ENCODE assay signal across 9 cellular contexts in the genomic region with DNA sequence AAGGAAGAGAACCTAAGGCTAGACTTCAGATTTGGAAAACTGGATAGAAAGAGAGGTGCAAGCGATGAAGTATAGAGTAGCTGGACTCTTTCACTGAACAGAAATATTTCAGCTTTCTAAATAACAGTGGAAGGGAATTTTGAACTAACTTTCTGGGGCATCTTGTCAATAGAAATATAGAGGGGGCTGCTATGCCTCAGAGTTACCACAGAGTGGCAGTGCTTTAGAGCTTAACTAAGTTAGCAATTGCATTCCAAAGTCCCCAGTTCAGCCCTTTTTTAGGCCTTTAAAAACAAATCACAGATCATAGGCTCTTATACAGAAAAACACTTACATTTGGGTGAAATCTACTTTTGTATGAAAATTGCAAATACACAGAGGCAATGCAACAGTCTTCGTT.
A peak's percentile ranks its signal among the peaks of the same experiment; 100 is the strongest.
DNase-seq lines count a peak whose midpoint lies in the region; ATAC-seq, FAIRE-seq and TF ChIP-seq lines count a peak whose summit lies in the region.
"Had no signal": no experiment of that assay in that cellular context is flagged by ENCODE, and none has a peak within 500 bp of the region (broad histone marks: within the 10 kb centered on the region; RNA-seq: fewer than 3 reads in every experiment).

No MANE protein-coding gene starts in this region.

- H3K27ac ChIP-seq in C4-2B, result no peak overlapping the region
- no peak overlapping the region for H3K27ac ChIP-seq in WERI-Rb-1
- H3K27ac ChIP-seq in HepG2 (ENCODE audit: extremely low read length, insufficient read depth, low read length), result no peak overlapping the region
- H3K27ac ChIP-seq: gastrocnemius medialis had no signal

- ATAC-seq in HepG2 (peak; percentile 85), GM19452 (IDR thresholded peaks at IDR 0.05; ENCODE audit: unreplicated experiment) (no peak), HG02763 (IDR thresholded peaks at IDR 0.05; ENCODE audit: unreplicated experiment) (no peak), GM18909 (IDR thresholded peaks at IDR 0.05; ENCODE audit: poor library complexity, unreplicated experiment) (no peak)
- no peak for ATAC-seq in stimulated activated memory B cell treated with anti-CD40 and anti-IgM and Interleukin-4, amounts not matched to agents 10 μg/mL and 1 μg/mL and 100 μg/mL, for 72 hours
- ATAC-seq: gastrocnemius medialis had no signal

- BruUV-seq in HepG2 (replicated peaks; lab: Mats Ljungman, UMichigan), result no TSS peak

- H3K4me1 ChIP-seq in HepG2 (ENCODE audit: insufficient read depth, low read length), result no peaks in the 10 kb centered on the region
- H3K4me1 ChIP-seq: gastrocnemius medialis had no signal

- no peak overlapping the region for H3K4me3 Mint-ChIP-seq in stimulated activated memory B cell treated with anti-CD40 and anti-IgM and Interleukin-4, amounts not matched to agents 10 μg/mL and 1 μg/mL and 100 μg/mL, for 72 hours

- no peaks in the 10 kb centered on the region for H3K79me2 ChIP-seq in HepG2 (ENCODE audit: insufficient read depth, low read length)

- H3K4me3 ChIP-seq in Jurkat, Clone E6-1 (ENCODE audit: low read length), result no peak overlapping the region
- H3K4me3 ChIP-seq in WERI-Rb-1 (ENCODE audit: low read depth, low read length), result no peak overlapping the region
- no peak overlapping the region for H3K4me3 ChIP-seq in HepG2 (replicated peaks in 1 of 3; ENCODE audit: insufficient read depth in 1 of 3, low read depth in 2 of 3, low read length in 3 of 3)
- H3K4me3 ChIP-seq: gastrocnemius medialis had no signal

- DNase-seq in Jurkat, Clone E6-1 (ENCODE audit: low read depth, low spot score), result peak; percentile 4
- no peak for DNase-seq in WERI-Rb-1
- DNase-seq in HepG2 (ENCODE audit: low spot score), result peak; percentile 24
- DNase-seq: gastrocnemius medialis had no signal

- peaks cover 19% of the 10 kb centered on the region for H3K27me3 ChIP-seq in WERI-Rb-1 (ENCODE audit: insufficient read depth, low read depth, severe bottlenecking)
- no peaks in the 10 kb centered on the region for H3K27me3 ChIP-seq in HepG2 (ENCODE audit: control insufficient read depth in 1 of 2, insufficient read depth in 2 of 2, low read length in 2 of 2)
- H3K27me3 ChIP-seq: gastrocnemius medialis had no signal

- TF ChIP-seq EP300 in HepG2 (IDR thresholded peaks at IDR 0.05; ENCODE audit: low read depth in 2 of 2, low read length in 2 of 2), result no peak
- TF ChIP-seq EP300 in HepG2 (CRISPR knock-in tag; IDR thresholded peaks at IDR 0.05; ENCODE audit: borderline replicate concordance), result no peak

- no peak overlapping the region for H3K27ac Mint-ChIP-seq in stimulated activated memory B cell treated with anti-CD40 and anti-IgM and Interleukin-4, amounts not matched to agents 10 μg/mL and 1 μg/mL and 100 μg/mL, for 72 hours

- peaks cover 10% of the 10 kb centered on the region for H3K9me3 Mint-ChIP-seq in stimulated activated memory B cell treated with anti-CD40 and anti-IgM and Interleukin-4, amounts not matched to agents 10 μg/mL and 1 μg/mL and 100 μg/mL, for 72 hours

- no peaks in the 10 kb centered on the region for H3K36me3 Mint-ChIP-seq in stimulated activated memory B cell treated with anti-CD40 and anti-IgM and Interleukin-4, amounts not matched to agents 10 μg/mL and 1 μg/mL and 100 μg/mL, for 72 hours

- H3K27me3 Mint-ChIP-seq in stimulated activated memory B cell treated with anti-CD40 and anti-IgM and Interleukin-4, amounts not matched to agents 10 μg/mL and 1 μg/mL and 100 μg/mL, for 72 hours, result no peaks in the 10 kb centered on the region

- no peak for TF ChIP-seq POLR2A in HepG2 (IDR thresholded peaks at IDR 0.05; ENCODE audit: insufficient read depth in 1 of 2, low read depth in 2 of 2, low read length in 2 of 2)

- H2AFZ ChIP-seq in HepG2 (ENCODE audit: low read length), result no peak overlapping the region

- H3K4me1 Mint-ChIP-seq in stimulated activated memory B cell treated with anti-CD40 and anti-IgM and Interleukin-4, amounts not matched to agents 10 μg/mL and 1 μg/mL and 100 μg/mL, for 72 hours, result no peaks in the 10 kb centered on the region

- in situ Hi-C loops in HepG2 (cut with HindIII; ENCODE audit: extremely low pct_ligation_motif_present, low pct_unique_long_range_greater_than_20kb), result loop anchor here (5.0 kb wide), 1 partner anchor 1102 kb away; no protein-coding TSS in a partner anchor

- H3K9me3 ChIP-seq in WERI-Rb-1 (ENCODE audit: severe bottlenecking), result no peaks in the 10 kb centered on the region
- H3K9me3 ChIP-seq in HepG2 (ENCODE audit: low read length), result no peaks in the 10 kb centered on the region
- H3K9me3 ChIP-seq: gastrocnemius medialis had no signal

- CTCF ChIA-PET in HepG2 (lab: Yijun Ruan, JAX; ENCODE audit: low intra/inter-chr PET ratio, low total read pairs), result interaction anchor here (1.8 kb wide), 1 partner anchor 1099 kb away, joined by 14 read pairs; no protein-coding TSS in a partner anchor

- H3K36me3 ChIP-seq in WERI-Rb-1 (no peaks in the 10 kb centered on the region), HepG2 (replicated peaks in 1 of 2; ENCODE audit: control insufficient read depth in 1 of 2, insufficient read depth in 2 of 2, low read length in 2 of 2) (no peaks in the 10 kb centered on the region)
- H3K36me3 ChIP-seq: gastrocnemius medialis had no signal

- H3K4me2 ChIP-seq in HepG2 (ENCODE audit: low read depth, low read length), result no peak overlapping the region

- FAIRE-seq in HepG2 (lab: Jason Lieb, UNC), result peak; percentile 68

- intact Hi-C loops in HepG2 (cut with micrococcal nuclease; ENCODE audit: unreplicated experiment), result loop anchor here (1.0 to 2.0 kb wide), 2 partner anchors 1100 to 1862 kb away; no protein-coding TSS in a partner anchor

- no peaks in the 10 kb centered on the region for H4K20me1 ChIP-seq in HepG2 (ENCODE audit: insufficient read depth, low read length)

- under 1% methylated on average over 2 of the region's 2 CpGs for WGBS in HepG2 (ENCODE audit: low lambda C conversion rate)

- peak; percentile 51 for TF ChIP-seq CTCF in C4-2B (conservative IDR thresholded peaks at IDR 0.05)
- peak; percentile 55 for TF ChIP-seq CTCF in WERI-Rb-1 (IDR thresholded peaks at IDR 0.05; ENCODE audit: low read depth, low read length)
- peak; percentile 41; the same call in 1 of the 2 replicates for TF ChIP-seq CTCF in HepG2 (CRISPR knock-in tag; IDR thresholded peaks at IDR 0.05)

- no peak for TF ChIP-seq RAD21 in HepG2 (CRISPR knock-in tag; IDR thresholded peaks at IDR 0.05)

- no peak overlapping the region for H3K9ac ChIP-seq in HepG2 (ENCODE audit: insufficient read depth, low read depth, low read length)

- POLR2A ChIA-PET in HepG2 (lab: Yijun Ruan, JAX), result no interaction called here

TF ChIP-seq in HepG2, 621 proteins besides CTCF, POLR2A, EP300 and RAD21 (continues in another document):
- TF ChIP-seq SMC3 (IDR thresholded peaks at IDR 0.05; ENCODE audit: low read length) (peak; percentile 43; the same call in 1 of the 2 replicates), ZNF180 (CRISPR knock-in tag; IDR thresholded peaks at IDR 0.05; ENCODE audit: borderline replicate concordance, low read depth) (no peak), ZNF275 (CRISPR knock-in tag; IDR thresholded peaks at IDR 0.05; ENCODE audit: borderline replicate concordance) (no peak), SOX13 (IDR thresholded peaks at IDR 0.05) (no peak), SOX13 (CRISPR knock-in tag; conservative IDR thresholded peaks at IDR 0.05 in 1 of 2, IDR thresholded peaks at IDR 0.05 in 1 of 2) (no peak), STAG1 (CRISPR knock-in tag; IDR thresholded peaks at IDR 0.05) (peak; percentile 51), ZC3H4 (CRISPR knock-in tag; IDR thresholded peaks at IDR 0.05; ENCODE audit: borderline replicate concordance) (no peak), SMYD3 (CRISPR knock-in tag; IDR thresholded peaks at IDR 0.05) (no peak)
- TF ChIP-seq, protein P1, sequence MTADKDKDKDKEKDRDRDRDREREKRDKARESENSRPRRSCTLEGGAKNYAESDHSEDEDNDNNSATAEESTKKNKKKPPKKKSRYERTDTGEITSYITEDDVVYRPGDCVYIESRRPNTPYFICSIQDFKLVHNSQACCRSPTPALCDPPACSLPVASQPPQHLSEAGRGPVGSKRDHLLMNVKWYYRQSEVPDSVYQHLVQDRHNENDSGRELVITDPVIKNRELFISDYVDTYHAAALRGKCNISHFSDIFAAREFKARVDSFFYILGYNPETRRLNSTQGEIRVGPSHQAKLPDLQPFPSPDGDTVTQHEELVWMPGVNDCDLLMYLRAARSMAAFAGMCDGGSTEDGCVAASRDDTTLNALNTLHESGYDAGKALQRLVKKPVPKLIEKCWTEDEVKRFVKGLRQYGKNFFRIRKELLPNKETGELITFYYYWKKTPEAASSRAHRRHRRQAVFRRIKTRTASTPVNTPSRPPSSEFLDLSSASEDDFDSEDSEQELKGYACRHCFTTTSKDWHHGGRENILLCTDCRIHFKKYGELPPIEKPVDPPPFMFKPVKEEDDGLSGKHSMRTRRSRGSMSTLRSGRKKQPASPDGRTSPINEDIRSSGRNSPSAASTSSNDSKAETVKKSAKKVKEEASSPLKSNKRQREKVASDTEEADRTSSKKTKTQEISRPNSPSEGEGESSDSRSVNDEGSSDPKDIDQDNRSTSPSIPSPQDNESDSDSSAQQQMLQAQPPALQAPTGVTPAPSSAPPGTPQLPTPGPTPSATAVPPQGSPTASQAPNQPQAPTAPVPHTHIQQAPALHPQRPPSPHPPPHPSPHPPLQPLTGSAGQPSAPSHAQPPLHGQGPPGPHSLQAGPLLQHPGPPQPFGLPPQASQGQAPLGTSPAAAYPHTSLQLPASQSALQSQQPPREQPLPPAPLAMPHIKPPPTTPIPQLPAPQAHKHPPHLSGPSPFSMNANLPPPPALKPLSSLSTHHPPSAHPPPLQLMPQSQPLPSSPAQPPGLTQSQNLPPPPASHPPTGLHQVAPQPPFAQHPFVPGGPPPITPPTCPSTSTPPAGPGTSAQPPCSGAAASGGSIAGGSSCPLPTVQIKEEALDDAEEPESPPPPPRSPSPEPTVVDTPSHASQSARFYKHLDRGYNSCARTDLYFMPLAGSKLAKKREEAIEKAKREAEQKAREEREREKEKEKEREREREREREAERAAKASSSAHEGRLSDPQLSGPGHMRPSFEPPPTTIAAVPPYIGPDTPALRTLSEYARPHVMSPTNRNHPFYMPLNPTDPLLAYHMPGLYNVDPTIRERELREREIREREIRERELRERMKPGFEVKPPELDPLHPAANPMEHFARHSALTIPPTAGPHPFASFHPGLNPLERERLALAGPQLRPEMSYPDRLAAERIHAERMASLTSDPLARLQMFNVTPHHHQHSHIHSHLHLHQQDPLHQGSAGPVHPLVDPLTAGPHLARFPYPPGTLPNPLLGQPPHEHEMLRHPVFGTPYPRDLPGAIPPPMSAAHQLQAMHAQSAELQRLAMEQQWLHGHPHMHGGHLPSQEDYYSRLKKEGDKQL (CRISPR knock-in tag; IDR thresholded peaks at IDR 0.05; ENCODE audit: low read depth), result no peak
